Comparison of ENCODE assay signal across 29 cellular contexts in the genomic region with DNA sequence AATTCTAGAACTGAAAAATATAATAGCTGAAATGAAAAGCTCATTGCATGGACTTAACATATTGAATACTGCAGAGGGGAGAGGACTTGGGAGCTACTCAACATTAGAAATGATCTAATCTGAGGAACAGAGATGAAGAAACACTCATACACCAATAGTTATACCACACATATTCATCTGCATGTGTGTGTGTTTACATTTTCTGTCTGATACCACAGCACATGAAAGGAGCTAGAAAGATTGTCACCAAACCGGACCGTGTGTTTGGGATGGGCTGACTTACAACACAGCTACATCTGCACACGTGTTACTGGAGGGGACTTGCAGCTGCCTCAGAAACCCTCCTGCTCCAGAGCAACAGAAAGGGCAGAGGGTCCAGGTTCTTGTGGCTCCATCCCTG.
"Had no signal": no experiment of that assay in that cellular context is flagged by ENCODE, and none has a peak within 500 bp of the region (broad histone marks: within the 10 kb centered on the region; RNA-seq: fewer than 3 reads in every experiment).

No MANE protein-coding gene starts in this region.

- H3K4me1 Mint-ChIP-seq: central memory CD8-positive, alpha-beta T cell; naive thymus-derived CD4-positive, alpha-beta T cell; stimulated activated memory B cell treated with anti-CD40 and anti-IgM and Interleukin-4, amounts not matched to agents 10 μg/mL and 1 μg/mL and 100 μg/mL, for 72 hours had no signal

- ATAC-seq: foreskin keratinocyte; gastroesophageal sphincter; heart right ventricle; left cardiac atrium; left lung; naive thymus-derived CD4-positive, alpha-beta T cell; right cardiac atrium; stimulated activated memory B cell treated with anti-CD40 and anti-IgM and Interleukin-4, amounts not matched to agents 10 μg/mL and 1 μg/mL and 100 μg/mL, for 72 hours had no signal

- H3K9ac ChIP-seq: neural progenitor cell had no signal

- H3K27me3 Mint-ChIP-seq: central memory CD8-positive, alpha-beta T cell; naive thymus-derived CD4-positive, alpha-beta T cell; stimulated activated naive CD8-positive, alpha-beta T cell treated with anti-CD3 and anti-CD28 coated beads, Interleukin-15, Interleukin-2, amounts not matched to agents 100 ng/mL and 50 ng/mL, for 24 hours had no signal

- DNase-seq: colonic mucosa; dermis blood vessel endothelial cell; effector memory CD4-positive, alpha-beta T cell; foreskin keratinocyte; glutamatergic neuron; heart right ventricle; hippocampal formation; left cardiac atrium; left lung; mesendoderm; midbrain; naive thymus-derived CD4-positive, alpha-beta T cell; right cardiac atrium; sigmoid colon; spleen; stimulated activated CD4-positive, alpha-beta T cell treated with anti-CD3 and anti-CD28 coated beads, Interleukin-4, amount 100 ng/mL, for 4 hours; transverse colon had no signal

- H3K36me3 ChIP-seq: colonic mucosa, neural progenitor cell, prostate gland, transverse colon had no signal

- H3K27ac ChIP-seq: colonic mucosa, epithelial cell of prostate, esophagus muscularis mucosa, foreskin keratinocyte, gastroesophageal sphincter, heart right ventricle, neural progenitor cell, prostate gland, sigmoid colon, spleen, suprapubic skin, transverse colon had no signal

- H3K36me3 Mint-ChIP-seq: naive thymus-derived CD4-positive, alpha-beta T cell; stimulated activated memory B cell treated with anti-CD40 and anti-IgM and Interleukin-4, amounts not matched to agents 10 μg/mL and 1 μg/mL and 100 μg/mL, for 72 hours had no signal

- H3K27me3 ChIP-seq: colonic mucosa, esophagus muscularis mucosa, foreskin keratinocyte, gastroesophageal sphincter, heart right ventricle, left lung, neural progenitor cell, sigmoid colon, spleen, suprapubic skin, transverse colon had no signal

- FAIRE-seq: endometrium, islet of Langerhans had no signal

- H3K4me3 Mint-ChIP-seq: central memory CD8-positive, alpha-beta T cell; naive thymus-derived CD4-positive, alpha-beta T cell; nephron; neural progenitor cell; stimulated activated memory B cell treated with anti-CD40 and anti-IgM and Interleukin-4, amounts not matched to agents 10 μg/mL and 1 μg/mL and 100 μg/mL, for 72 hours; stimulated activated naive CD8-positive, alpha-beta T cell treated with anti-CD3 and anti-CD28 coated beads, Interleukin-15, Interleukin-2, amounts not matched to agents 100 ng/mL and 50 ng/mL, for 24 hours had no signal

- H3K4me1 ChIP-seq: colonic mucosa, neural progenitor cell, suprapubic skin had no signal

- H3K9me3 ChIP-seq: colonic mucosa, esophagus muscularis mucosa, gastroesophageal sphincter, left lung, prostate gland, sigmoid colon, suprapubic skin, transverse colon had no signal

- H3K4me2 ChIP-seq: neural progenitor cell had no signal

- H2AFZ ChIP-seq: neural progenitor cell had no signal

- H3K27ac Mint-ChIP-seq: naive thymus-derived CD4-positive, alpha-beta T cell; nephron; neural progenitor cell; stimulated activated memory B cell treated with anti-CD40 and anti-IgM and Interleukin-4, amounts not matched to agents 10 μg/mL and 1 μg/mL and 100 μg/mL, for 72 hours; stimulated activated naive CD8-positive, alpha-beta T cell treated with anti-CD3 and anti-CD28 coated beads, Interleukin-15, Interleukin-2, amounts not matched to agents 100 ng/mL and 50 ng/mL, for 24 hours had no signal

- H3K4me3 ChIP-seq: colonic mucosa, esophagus muscularis mucosa, gastroesophageal sphincter, heart right ventricle, left lung, neural progenitor cell, prostate gland, sigmoid colon, spleen, suprapubic skin, transverse colon had no signal

- H3K9me3 Mint-ChIP-seq: nephron, neural progenitor cell had no signal
